Comparison of ENCODE assay signal across 9 cellular contexts in genomic region chr1:228478912-228479665, GRCh38. TPM values are rescaled to one million over a fixed set of nuclear protein-coding genes. Genes with fewer than 3 reads are reported as not detected.
DNase-seq lines count a peak whose midpoint lies in the region; ATAC-seq, FAIRE-seq and TF ChIP-seq lines count a peak whose summit lies in the region.
"Had no signal": no experiment of that assay in that cellular context is flagged by ENCODE, and none has a peak within 500 bp of the region (broad histone marks: within the 10 kb centered on the region; RNA-seq: fewer than 3 reads in every experiment).

No MANE protein-coding gene starts in this region.

- DNase-seq in GM06990 (ENCODE audit: extremely low read depth, insufficient read length) (peak; percentile 41), SKM-1 (lab: John Stamatoyannopoulos, UW; ENCODE audit: unreplicated experiment) (peak; percentile 54), HepG2 (ENCODE audit: low spot score) (no peak), aorta (no peak), erythroblast (lab: John Stamatoyannopoulos, UW) (no peak), NCI-H446 (lab: John Stamatoyannopoulos, UW) (no peak)
- DNase-seq: caudate nucleus had no signal

- no peak for FAIRE-seq in HepG2 (lab: Jason Lieb, UNC)

- intact Hi-C loops in HepG2 (cut with micrococcal nuclease; ENCODE audit: unreplicated experiment) = no loop called here
- intact Hi-C loops in aorta (cut with DNase I) = no loop called here

- ATAC-seq in GM21723 (IDR thresholded peaks at IDR 0.05; ENCODE audit: unreplicated experiment) (peak; percentile 60), HepG2 (peak; percentile 62), GM19463 (IDR thresholded peaks at IDR 0.05; ENCODE audit: unreplicated experiment) (no peak), aorta (ENCODE audit: low FRiP score) (no peak)

- no peak overlapping the region for H3K4me3 ChIP-seq in GM06990 (replicated peaks; ENCODE audit: low read depth, low read length)
- H3K4me3 ChIP-seq in HepG2 (replicated peaks in 1 of 3; ENCODE audit: insufficient read depth in 1 of 3, low read depth in 2 of 3, low read length in 3 of 3) = no peak overlapping the region
- no peak overlapping the region for H3K4me3 ChIP-seq in aorta (ENCODE audit: low read length in 2 of 2)

- TF ChIP-seq POLR2A in HepG2 (IDR thresholded peaks at IDR 0.05; ENCODE audit: insufficient read depth in 1 of 2, low read depth in 2 of 2, low read length in 2 of 2) = no peak
- TF ChIP-seq POLR2A in erythroblast (IDR thresholded peaks at IDR 0.05; ENCODE audit: low read length) = no peak

- TF ChIP-seq EP300 in HepG2 (IDR thresholded peaks at IDR 0.05; ENCODE audit: low read depth in 2 of 2, low read length in 2 of 2) (no peak), HepG2 (CRISPR knock-in tag; IDR thresholded peaks at IDR 0.05; ENCODE audit: borderline replicate concordance) (no peak)

- peak overlapping the region; percentile 71 for H3K4me2 ChIP-seq in HepG2 (ENCODE audit: low read depth, low read length)

- no TSS peak for BruUV-seq in HepG2 (replicated peaks; lab: Mats Ljungman, UMichigan)

- H3K27me3 ChIP-seq in GM06990 (replicated peaks; ENCODE audit: control insufficient read depth, insufficient read depth, low read length) (no peaks in the 10 kb centered on the region), HepG2 (ENCODE audit: control insufficient read depth in 1 of 2, insufficient read depth in 2 of 2, low read length in 2 of 2) (peaks cover 0 to 3% of the 10 kb centered on the region in 2 experiments; a peak in 1 of 5 replicates), aorta (ENCODE audit: control insufficient read depth in 1 of 2, insufficient read depth in 2 of 2, low read length in 1 of 2) (no peaks in the 10 kb centered on the region)

- H3K79me2 ChIP-seq in HepG2 (ENCODE audit: insufficient read depth, low read length) = no peaks in the 10 kb centered on the region

- CTCF ChIA-PET in HepG2 (lab: Yijun Ruan, JAX; ENCODE audit: low intra/inter-chr PET ratio, low total read pairs) = no interaction called here

- TF ChIP-seq RAD21 in HepG2 (CRISPR knock-in tag; IDR thresholded peaks at IDR 0.05) = no peak

- POLR2A ChIA-PET in HepG2 (lab: Yijun Ruan, JAX) = interaction anchor here (0.7 kb wide), 1 partner anchor 11 kb away, joined by 3 read pairs; no protein-coding TSS in a partner anchor

- WGBS in HepG2 (ENCODE audit: low lambda C conversion rate) = 62% methylated on average over 8 of the region's 9 CpGs
- 52 to 58% methylated on average over 9 of the region's 9 CpGs for WGBS in aorta, 2 donors

- no peaks in the 10 kb centered on the region for H4K20me1 ChIP-seq in HepG2 (ENCODE audit: insufficient read depth, low read length)

- H3K27ac ChIP-seq in HepG2 (ENCODE audit: extremely low read length, insufficient read depth, low read length) = no peak overlapping the region
- H3K27ac ChIP-seq in aorta (ENCODE audit: low read depth in 1 of 2, low read length in 2 of 2) = no peak overlapping the region

- H3K9me3 ChIP-seq in HepG2 (ENCODE audit: low read length) (no peaks in the 10 kb centered on the region), aorta (ENCODE audit: control insufficient read depth, low read length) (peaks cover 2% of the 10 kb centered on the region)

- in situ Hi-C loops in HepG2 (cut with HindIII; ENCODE audit: extremely low pct_ligation_motif_present, low pct_unique_long_range_greater_than_20kb) = no loop called here

- H2AFZ ChIP-seq in HepG2 (ENCODE audit: low read length) = no peak overlapping the region

- TF ChIP-seq CTCF in GM06990 (IDR thresholded peaks at IDR 0.05; ENCODE audit: insufficient read depth, low read length, poor library complexity, severe bottlenecking) = no peak
- TF ChIP-seq CTCF in HepG2 (CRISPR knock-in tag; IDR thresholded peaks at IDR 0.05) = no peak

- H3K36me3 ChIP-seq in GM06990 (ENCODE audit: control insufficient read depth, insufficient read depth, low read length) (no peaks in the 10 kb centered on the region), HepG2 (replicated peaks in 1 of 2; ENCODE audit: control insufficient read depth in 1 of 2, insufficient read depth in 2 of 2, low read length in 2 of 2) (no peaks in the 10 kb centered on the region), aorta (ENCODE audit: control insufficient read depth in 1 of 2, insufficient read depth in 2 of 2, low read length in 1 of 2) (no peaks in the 10 kb centered on the region)

- no peak overlapping the region for H3K9ac ChIP-seq in HepG2 (ENCODE audit: insufficient read depth, low read depth, low read length)

- H3K4me1 ChIP-seq in HepG2 (ENCODE audit: insufficient read depth, low read length) = peaks cover 56% of the 10 kb centered on the region
- H3K4me1 ChIP-seq in aorta (ENCODE audit: control insufficient read depth in 1 of 2, insufficient read depth in 2 of 2, low read length in 2 of 2) = no peaks in the 10 kb centered on the region

TF ChIP-seq in HepG2, 621 proteins besides CTCF, POLR2A, EP300 and RAD21 (continues in another document):
- TF ChIP-seq ZNF569 (CRISPR knock-in tag; IDR thresholded peaks at IDR 0.05; ENCODE audit: borderline replicate concordance) (no peak), PLRG1 (conservative IDR thresholded peaks at IDR 0.05) (no peak), ZFP37 (CRISPR knock-in tag; IDR thresholded peaks at IDR 0.05; ENCODE audit: borderline replicate concordance) (no peak), SIN3B (IDR thresholded peaks at IDR 0.05; ENCODE audit: low read length) (no peak), ZNF530 (CRISPR knock-in tag; IDR thresholded peaks at IDR 0.05; ENCODE audit: low read depth) (no peak), NFIB (CRISPR knock-in tag; IDR thresholded peaks at IDR 0.05; ENCODE audit: borderline replicate concordance) (no peak)
- TF ChIP-seq, protein P1, sequence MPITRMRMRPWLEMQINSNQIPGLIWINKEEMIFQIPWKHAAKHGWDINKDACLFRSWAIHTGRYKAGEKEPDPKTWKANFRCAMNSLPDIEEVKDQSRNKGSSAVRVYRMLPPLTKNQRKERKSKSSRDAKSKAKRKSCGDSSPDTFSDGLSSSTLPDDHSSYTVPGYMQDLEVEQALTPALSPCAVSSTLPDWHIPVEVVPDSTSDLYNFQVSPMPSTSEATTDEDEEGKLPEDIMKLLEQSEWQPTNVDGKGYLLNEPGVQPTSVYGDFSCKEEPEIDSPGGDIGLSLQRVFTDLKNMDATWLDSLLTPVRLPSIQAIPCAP (CRISPR knock-in tag; IDR thresholded peaks at IDR 0.05; ENCODE audit: low read depth) = no peak
- TF ChIP-seq, protein P2, sequence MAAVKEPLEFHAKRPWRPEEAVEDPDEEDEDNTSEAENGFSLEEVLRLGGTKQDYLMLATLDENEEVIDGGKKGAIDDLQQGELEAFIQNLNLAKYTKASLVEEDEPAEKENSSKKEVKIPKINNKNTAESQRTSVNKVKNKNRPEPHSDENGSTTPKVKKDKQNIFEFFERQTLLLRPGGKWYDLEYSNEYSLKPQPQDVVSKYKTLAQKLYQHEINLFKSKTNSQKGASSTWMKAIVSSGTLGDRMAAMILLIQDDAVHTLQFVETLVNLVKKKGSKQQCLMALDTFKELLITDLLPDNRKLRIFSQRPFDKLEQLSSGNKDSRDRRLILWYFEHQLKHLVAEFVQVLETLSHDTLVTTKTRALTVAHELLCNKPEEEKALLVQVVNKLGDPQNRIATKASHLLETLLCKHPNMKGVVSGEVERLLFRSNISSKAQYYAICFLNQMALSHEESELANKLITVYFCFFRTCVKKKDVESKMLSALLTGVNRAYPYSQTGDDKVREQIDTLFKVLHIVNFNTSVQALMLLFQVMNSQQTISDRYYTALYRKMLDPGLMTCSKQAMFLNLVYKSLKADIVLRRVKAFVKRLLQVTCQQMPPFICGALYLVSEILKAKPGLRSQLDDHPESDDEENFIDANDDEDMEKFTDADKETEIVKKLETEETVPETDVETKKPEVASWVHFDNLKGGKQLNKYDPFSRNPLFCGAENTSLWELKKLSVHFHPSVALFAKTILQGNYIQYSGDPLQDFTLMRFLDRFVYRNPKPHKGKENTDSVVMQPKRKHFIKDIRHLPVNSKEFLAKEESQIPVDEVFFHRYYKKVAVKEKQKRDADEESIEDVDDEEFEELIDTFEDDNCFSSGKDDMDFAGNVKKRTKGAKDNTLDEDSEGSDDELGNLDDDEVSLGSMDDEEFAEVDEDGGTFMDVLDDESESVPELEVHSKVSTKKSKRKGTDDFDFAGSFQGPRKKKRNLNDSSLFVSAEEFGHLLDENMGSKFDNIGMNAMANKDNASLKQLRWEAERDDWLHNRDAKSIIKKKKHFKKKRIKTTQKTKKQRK (IDR thresholded peaks at IDR 0.05; ENCODE audit: low read length) = no peak

RNA-seq across cellular contexts. Expression of gene RNF187, which starts 8.1 kb away (rescaled TPM):
- total RNA-seq in HepG2 (2016; rRNA removed; fragmentation: Illumina TruSeq; extraction: Trizol) (43.0 and 59.4 TPM in 2 replicates), aorta (10 to 100 TPM; 52.4 to 94.0 TPM)
- total RNA-seq in HepG2 (2016; cell fraction: cytosol; rRNA removed; fragmentation: Illumina TruSeq; extraction: Trizol; ENCODE audit: low read depth) = 8.6 and 11.6 TPM in 2 replicates
- 41.8 and 57.0 TPM in 2 replicates for total RNA-seq in HepG2 (2016; cell fraction: insoluble cytoplasmic fraction; rRNA removed; fragmentation: Illumina TruSeq; extraction: Trizol)
- 21.8 and 27.3 TPM in 2 replicates for total RNA-seq in HepG2 (2016; cell fraction: membrane; rRNA removed; fragmentation: Illumina TruSeq; extraction: Trizol)
- 22.1 and 22.9 TPM in 2 replicates for total RNA-seq in HepG2 (2016; cell fraction: nucleus; rRNA removed; fragmentation: Illumina TruSeq; extraction: Trizol)
- polyA plus RNA-seq in HepG2 (2011; rRNA removed) (41.2 and 41.3 TPM in 2 replicates), aorta (10 to 100 TPM; 22.8 to 28.5 TPM)
- 38.3 TPM in 2 replicates for polyA plus RNA-seq in HepG2 (2011; cell fraction: cytosol; rRNA removed)
- 22.6 and 27.4 TPM in 2 replicates for polyA plus RNA-seq in HepG2 (2011; cell fraction: nucleus; rRNA removed)
- 48.3 and 79.3 TPM in 2 replicates for polyA plus RNA-seq in HepG2 (2012)
- 10.5 and 14.2 TPM in 2 replicates for polyA plus RNA-seq in HepG2 (2016; cell fraction: cytosol; fragmentation: Illumina TruSeq; extraction: Trizol; ENCODE audit: low read depth)
- 64.2 and 75.2 TPM in 2 replicates for polyA plus RNA-seq in HepG2 (2016; cell fraction: insoluble cytoplasmic fraction; fragmentation: Illumina TruSeq; extraction: Trizol; ENCODE audit: low read depth)
- polyA plus RNA-seq in HepG2 (2016; cell fraction: membrane; fragmentation: Illumina TruSeq; extraction: Trizol; ENCODE audit: low read depth) = 22.9 and 27.3 TPM in 2 replicates
- polyA plus RNA-seq in HepG2 (2016; cell fraction: nucleus; fragmentation: Illumina TruSeq; extraction: Trizol; ENCODE audit: insufficient read depth, low read depth) = 45.5 and 53.2 TPM in 2 replicates
- 55.5 and 56.5 TPM in 2 replicates for polyA minus RNA-seq in HepG2 (2011; rRNA and poly(A)+ RNA removed; ENCODE audit: low replicate concordance)
- 29.7 and 36.4 TPM in 2 replicates for polyA minus RNA-seq in HepG2 (2011; cell fraction: cytosol; rRNA and poly(A)+ RNA removed)
- polyA minus RNA-seq in HepG2 (2011; cell fraction: nucleus; rRNA and poly(A)+ RNA removed) = 16.2 and 16.4 TPM in 2 replicates

Comparison
In these comparisons a context has a peak if more than half of its experiments do, and no peak if none do; other contexts are left out.
1. DNase-seq: peak in GM06990 (single experiment) and SKM-1 (single experiment); none in HepG2 (single experiment), aorta (0 of 2), erythroblast (0 of 2) and NCI-H446 (0 of 2).
2. ATAC-seq: peak in GM21723 (single experiment) and HepG2 (single experiment); none in GM19463 (single experiment) and aorta (single experiment).